ENCODE assay signal across 8 cellular contexts in the genomic region with DNA sequence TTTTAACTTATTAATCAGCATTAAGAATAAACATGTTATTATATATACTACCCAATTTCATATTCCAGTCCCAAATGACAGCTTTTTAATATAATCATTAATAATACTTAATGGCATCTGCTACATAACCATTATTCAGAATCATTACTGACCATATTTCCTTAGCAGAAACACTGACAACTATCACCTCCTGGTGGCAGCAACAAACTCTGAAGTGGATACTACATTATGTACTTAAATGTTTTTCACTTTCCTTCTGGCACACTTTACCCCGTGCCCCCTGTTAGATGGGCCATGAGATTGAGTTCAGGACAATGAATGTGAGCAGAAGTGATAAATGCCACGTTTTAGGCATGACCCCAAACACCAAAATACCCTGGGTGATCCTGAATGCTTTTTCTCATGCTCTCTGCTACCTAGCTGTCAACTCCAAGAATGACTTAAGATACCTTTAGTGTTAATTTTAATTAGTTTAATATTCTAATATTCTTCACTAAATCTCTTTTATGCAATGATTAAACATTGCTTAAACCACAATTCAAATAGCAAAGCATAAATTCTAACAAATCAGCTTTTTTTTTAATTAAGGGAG.
A peak's percentile ranks its signal among the peaks of the same experiment; 100 is the strongest.
DNase-seq lines count a peak whose midpoint lies in the region; ATAC-seq and TF ChIP-seq lines count a peak whose summit lies in the region.

No MANE protein-coding gene starts in this region.

- WGBS in spleen, 5 donors = 52 to 66% (median 60%) methylated on average over 2 of the region's 2 CpGs

- no peaks in the 10 kb centered on the region for H3K27me3 Mint-ChIP-seq in MCF 10A (ENCODE audit: insufficient read depth, unreplicated experiment)

- H3K4me3 ChIP-seq in breast epithelium (no peak overlapping the region), Panc1 (ENCODE audit: low read depth in 2 of 2, low read length in 2 of 2) (no peak overlapping the region), spleen (no peak overlapping the region)

- H3K9me3 Mint-ChIP-seq in MCF 10A (ENCODE audit: unreplicated experiment) = peaks cover 24% of the 10 kb centered on the region

- H3K27ac Mint-ChIP-seq in MCF 10A (ENCODE audit: low read depth, unreplicated experiment) = no peak overlapping the region

- CTCF ChIA-PET in MCF 10A (lab: Yijun Ruan, JAX) = interaction anchor here (0.6 to 0.7 kb wide), 3 partner anchors 33 to 633 kb away, joined by 3 to 4 read pairs (median 3); no protein-coding TSS in a partner anchor
- CTCF ChIA-PET in Panc1 (lab: Charles Lee) = no interaction called here

- no peaks in the 10 kb centered on the region for H3K36me3 ChIP-seq in breast epithelium
- H3K36me3 ChIP-seq in Panc1 (ENCODE audit: control insufficient read depth, insufficient read depth, low read length) = no peaks in the 10 kb centered on the region
- peaks cover 0 to 75% (median 37%) of the 10 kb centered on the region in 6 donors for H3K36me3 ChIP-seq in spleen

- H3K27me3 ChIP-seq in breast epithelium = no peaks in the 10 kb centered on the region
- H3K27me3 ChIP-seq in Panc1 (ENCODE audit: control insufficient read depth, insufficient read depth, low read length) = no peaks in the 10 kb centered on the region
- no peaks in the 10 kb centered on the region for H3K27me3 ChIP-seq in spleen (replicated peaks in 1 of 7)

- intact Hi-C loops in MCF 10A (cut with micrococcal nuclease) (no loop called here), breast epithelium (cut with DNase I; ENCODE audit: low total_unique reads) (no loop called here), Panc1 (cut with micrococcal nuclease; ENCODE audit: unreplicated experiment) (no loop called here), spleen (cut with DNase I; ENCODE audit: low total_unique reads) (no loop called here)

- peak; percentile 33 for DNase-seq in MCF 10A (ENCODE audit: unreplicated experiment)
- no peak for DNase-seq in breast epithelium (ENCODE audit: low spot score in 2 of 2)
- peak; percentile 25 for DNase-seq in Panc1 (ENCODE audit: low read depth, low spot score)
- peak; percentile 4 for DNase-seq in germinal center (ENCODE audit: low spot score)
- DNase-seq in spleen = no peak
- DNase-seq in OCI-M2 (lab: John Stamatoyannopoulos, UW; ENCODE audit: unreplicated experiment) = no peak
- DNase-seq in CD1c-positive myeloid dendritic cell (ENCODE audit: extremely low spot score) = no peak

- H3K4me1 ChIP-seq in breast epithelium = no peaks in the 10 kb centered on the region
- no peaks in the 10 kb centered on the region for H3K4me1 ChIP-seq in Panc1 (ENCODE audit: control insufficient read depth, insufficient read depth, low read length)
- no peaks in the 10 kb centered on the region for H3K4me1 ChIP-seq in spleen

- H3K4me3 Mint-ChIP-seq in MCF 10A (ENCODE audit: unreplicated experiment) = no peak overlapping the region

- peak; percentile 43 for TF ChIP-seq CTCF in MCF 10A (IDR thresholded peaks at IDR 0.05; ENCODE audit: unreplicated experiment)
- no peak for TF ChIP-seq CTCF in breast epithelium (IDR thresholded peaks at IDR 0.05)
- peak; percentile 66 for TF ChIP-seq CTCF in Panc1 (IDR thresholded peaks at IDR 0.05)
- no peak for TF ChIP-seq CTCF in spleen (IDR thresholded peaks at IDR 0.05 in 8 of 11, conservative IDR thresholded peaks at IDR 0.05 in 3 of 11)

- no peaks in the 10 kb centered on the region for H3K4me1 Mint-ChIP-seq in MCF 10A (ENCODE audit: insufficient read depth, unreplicated experiment)

- no peak for TF ChIP-seq POLR2A in breast epithelium (IDR thresholded peaks at IDR 0.05)
- TF ChIP-seq POLR2A in spleen (IDR thresholded peaks at IDR 0.05) = no peak

- peak; percentile 76 for ATAC-seq in HG02943 (IDR thresholded peaks at IDR 0.05; ENCODE audit: low read depth, unreplicated experiment)
- peak; percentile 71 for ATAC-seq in Panc1

- peaks cover 0 to 7% of the 10 kb centered on the region in 2 donors for H3K9me3 ChIP-seq in breast epithelium
- no peaks in the 10 kb centered on the region for H3K9me3 ChIP-seq in Panc1 (ENCODE audit: control insufficient read depth, insufficient read depth, low read depth, low read length)
- H3K9me3 ChIP-seq in spleen = peaks cover 0 to 15% (median 8%) of the 10 kb centered on the region in 8 donors

- peaks cover 20% of the 10 kb centered on the region for H3K36me3 Mint-ChIP-seq in MCF 10A (ENCODE audit: insufficient read depth, unreplicated experiment)

- in situ Hi-C loops in Panc1 (cut with HindIII; ENCODE audit: low pct_unique_long_range_greater_than_20kb, low sequenced_read_pairs) = no loop called here

- BruUV-seq in MCF 10A (replicated peaks; lab: Mats Ljungman, UMichigan) (no TSS peak), Panc1 (replicated peaks; lab: Mats Ljungman, UMichigan) (no TSS peak)

- H3K27ac ChIP-seq in breast epithelium (no peak overlapping the region), Panc1 (ENCODE audit: low read length) (no peak overlapping the region), spleen (no peak overlapping the region)

- POLR2A ChIA-PET in MCF 10A (lab: Yijun Ruan, JAX) = interaction anchor here (0.6 kb wide), 1 partner anchor 608 kb away, joined by 3 read pairs; no protein-coding TSS in a partner anchor
- POLR2A ChIA-PET in Panc1 (lab: Charles Lee) = no interaction called here

Comparison
In these comparisons a context has a peak if more than half of its experiments do, and no peak if none do; other contexts are left out.
1. DNase-seq: peak in MCF 10A (single experiment), Panc1 (single experiment) and germinal center (single experiment); none in breast epithelium (0 of 2), spleen (single experiment), OCI-M2 (single experiment) and CD1c-positive myeloid dendritic cell (single experiment).
2. CTCF ChIP-seq: peak in MCF 10A (single experiment) and Panc1 (single experiment); none in breast epithelium (0 of 3) and spleen (0 of 11).